In the genomic region with DNA sequence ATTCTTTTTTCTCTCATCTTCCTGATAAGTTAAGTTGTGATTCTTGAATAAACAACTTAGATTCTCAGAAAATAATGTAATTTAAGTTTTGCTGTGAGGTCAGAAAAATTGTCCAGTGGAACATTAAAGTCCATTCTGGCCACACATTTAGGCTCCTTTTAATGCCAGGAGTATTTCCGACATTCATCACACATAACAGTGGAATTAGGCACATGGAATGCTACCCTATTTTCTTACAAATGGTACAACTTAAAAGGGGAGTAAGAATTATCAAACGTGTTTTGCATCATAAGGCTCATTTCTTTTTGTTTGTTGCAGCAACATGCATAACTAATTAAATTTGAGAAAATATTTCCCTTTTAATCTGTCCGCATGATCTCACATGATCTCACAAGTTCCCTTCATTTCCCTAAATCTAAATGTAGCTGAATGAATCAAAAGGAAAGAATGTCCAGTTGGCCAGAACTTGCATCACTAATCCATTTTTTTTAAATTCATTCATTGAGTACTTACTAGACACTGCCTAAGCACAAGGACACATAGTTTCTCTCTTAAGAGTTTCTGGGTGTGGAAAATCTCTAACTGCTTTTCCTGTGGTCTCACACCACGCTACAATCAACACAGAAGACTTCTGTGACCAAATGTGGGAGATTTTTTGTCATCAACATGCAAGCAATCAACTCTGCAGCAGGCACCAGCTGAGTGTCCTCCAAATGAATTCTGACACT, we compare ENCODE assay signal across 13 cellular contexts.
DNase-seq lines count a peak whose midpoint lies in the region; ATAC-seq and TF ChIP-seq lines count a peak whose summit lies in the region.
"Had no signal": no experiment of that assay in that cellular context is flagged by ENCODE, and none has a peak within 500 bp of the region (broad histone marks: within the 10 kb centered on the region; RNA-seq: fewer than 3 reads in every experiment).

No MANE protein-coding gene starts in this region.

- no peaks in the 10 kb centered on the region for H3K9me3 ChIP-seq in adipocyte (ENCODE audit: control insufficient read depth, low read length)

- no peaks in the 10 kb centered on the region for H3K27me3 Mint-ChIP-seq in stimulated activated naive B cell treated with anti-CD40 and anti-IgM and Interleukin-4, amounts not matched to agents 10 μg/mL and 1 μg/mL and 100 μg/mL, for 72 hours

- peaks cover 0 to 5% of the 10 kb centered on the region in 2 donors for H3K4me1 Mint-ChIP-seq in stimulated activated naive B cell treated with anti-CD40 and anti-IgM and Interleukin-4, amounts not matched to agents 10 μg/mL and 1 μg/mL and 100 μg/mL, for 72 hours
- H3K4me1 Mint-ChIP-seq: activated T-helper 17 cell treated with anti-CD3 and anti-CD28 coated beads, Interleukin-2, amount 50 U/mL, for 72 hours had no signal

- no peak for TF ChIP-seq CTCF in AG09319 (IDR thresholded peaks at IDR 0.05; ENCODE audit: low read depth, low read length)

- H3K27me3 ChIP-seq in adipocyte (replicated peaks; ENCODE audit: control insufficient read depth, insufficient read depth, low read length) (no peaks in the 10 kb centered on the region), rectal smooth muscle tissue (ENCODE audit: control insufficient read depth, insufficient read depth, low read length) (no peaks in the 10 kb centered on the region)

- peaks cover 22% of the 10 kb centered on the region for H3K4me1 ChIP-seq in adipocyte (ENCODE audit: control insufficient read depth, insufficient read depth, low read length)
- H3K4me1 ChIP-seq in rectal smooth muscle tissue (ENCODE audit: control insufficient read depth, insufficient read depth, low read length), result peaks cover 17% of the 10 kb centered on the region

- no peak overlapping the region for H3K27ac Mint-ChIP-seq in stimulated activated naive B cell treated with anti-CD40 and anti-IgM and Interleukin-4, amounts not matched to agents 10 μg/mL and 1 μg/mL and 100 μg/mL, for 72 hours
- H3K27ac Mint-ChIP-seq: activated T-helper 17 cell treated with anti-CD3 and anti-CD28 coated beads, Interleukin-2, amount 50 U/mL, for 72 hours; IgD-negative memory B cell had no signal

- ATAC-seq in stimulated activated naive B cell treated with anti-CD40 and anti-IgM and Interleukin-4, amounts not matched to agents 10 μg/mL and 1 μg/mL and 100 μg/mL, for 72 hours (replicated peaks), result no peak
- ATAC-seq: activated T-helper 17 cell treated with anti-CD3 and anti-CD28 coated beads, Interleukin-2, amount 50 U/mL, for 72 hours had no signal

- H3K27ac ChIP-seq in rectal smooth muscle tissue (ENCODE audit: low read depth, low read length), result peak overlapping the region; percentile 69
- H3K27ac ChIP-seq: C4-2B had no signal

- DNase-seq in AG09319 (ENCODE audit: extremely low read depth, low read depth) (peak; percentile 73), adipocyte (ENCODE audit: low read depth) (peak; percentile 90), fibroblast of peridontal ligament (ENCODE audit: extremely low read depth) (peak; percentile 96), HuH-7 (ENCODE audit: low spot score) (no peak), C1 segment of cervical spinal cord (lab: John Stamatoyannopoulos, UW) (no peak)
- DNase-seq in stimulated activated CD4-positive, alpha-beta T cell treated with anti-CD3 and anti-CD28 coated beads, Interleukin-12 subunit alpha, Interleukin-12 subunit beta, amount 100 ng/mL, for 4 hours, result no peak
- no peak for DNase-seq in stimulated activated naive B cell treated with anti-CD40 and anti-IgM and Interleukin-4, amounts not matched to agents 10 μg/mL and 1 μg/mL and 100 μg/mL, for 72 hours
- DNase-seq: retina, SHP77 treated with DMSO at 0.1 percent for 48 hours had no signal

- H3K4me3 Mint-ChIP-seq in stimulated activated naive B cell treated with anti-CD40 and anti-IgM and Interleukin-4, amounts not matched to agents 10 μg/mL and 1 μg/mL and 100 μg/mL, for 72 hours, result no peak overlapping the region
- H3K4me3 Mint-ChIP-seq: activated T-helper 17 cell treated with anti-CD3 and anti-CD28 coated beads, Interleukin-2, amount 50 U/mL, for 72 hours; IgD-negative memory B cell had no signal

- H3K36me3 Mint-ChIP-seq in stimulated activated naive B cell treated with anti-CD40 and anti-IgM and Interleukin-4, amounts not matched to agents 10 μg/mL and 1 μg/mL and 100 μg/mL, for 72 hours, result peaks cover 0 to 4% of the 10 kb centered on the region in 2 donors

- peak overlapping the region; percentile 39 for H3K4me3 ChIP-seq in adipocyte (ENCODE audit: low read length)
- no peak overlapping the region for H3K4me3 ChIP-seq in rectal smooth muscle tissue (ENCODE audit: low read length)

- H3K36me3 ChIP-seq in adipocyte (ENCODE audit: control insufficient read depth, insufficient read depth, low read length, severe bottlenecking) (no peaks in the 10 kb centered on the region), rectal smooth muscle tissue (ENCODE audit: control insufficient read depth, insufficient read depth, low read length) (no peaks in the 10 kb centered on the region)

- H3K9me3 Mint-ChIP-seq in stimulated activated naive B cell treated with anti-CD40 and anti-IgM and Interleukin-4, amounts not matched to agents 10 μg/mL and 1 μg/mL and 100 μg/mL, for 72 hours, result no peaks in the 10 kb centered on the region
- H3K9me3 Mint-ChIP-seq: activated T-helper 17 cell treated with anti-CD3 and anti-CD28 coated beads, Interleukin-2, amount 50 U/mL, for 72 hours; IgD-negative memory B cell had no signal

- H3K9ac ChIP-seq in adipocyte (ENCODE audit: low read length) (no peak overlapping the region), rectal smooth muscle tissue (ENCODE audit: low read length) (no peak overlapping the region)

Comparison
In these comparisons a context has a peak if more than half of its experiments do, and no peak if none do; other contexts are left out.
1. DNase-seq: peak in AG09319 (single experiment), adipocyte (single experiment) and fibroblast of peridontal ligament (single experiment); none in HuH-7 (single experiment), C1 segment of cervical spinal cord (0 of 14), stimulated activated CD4-positive, alpha-beta T cell treated with anti-CD3 and anti-CD28 coated beads, Interleukin-12 subunit alpha, Interleukin-12 subunit beta, amount 100 ng/mL, for 4 hours (single experiment) and stimulated activated naive B cell treated with anti-CD40 and anti-IgM and Interleukin-4, amounts not matched to agents 10 μg/mL and 1 μg/mL and 100 μg/mL, for 72 hours (single experiment).